8 cellular contexts compared by ENCODE assay signal in the genomic region with DNA sequence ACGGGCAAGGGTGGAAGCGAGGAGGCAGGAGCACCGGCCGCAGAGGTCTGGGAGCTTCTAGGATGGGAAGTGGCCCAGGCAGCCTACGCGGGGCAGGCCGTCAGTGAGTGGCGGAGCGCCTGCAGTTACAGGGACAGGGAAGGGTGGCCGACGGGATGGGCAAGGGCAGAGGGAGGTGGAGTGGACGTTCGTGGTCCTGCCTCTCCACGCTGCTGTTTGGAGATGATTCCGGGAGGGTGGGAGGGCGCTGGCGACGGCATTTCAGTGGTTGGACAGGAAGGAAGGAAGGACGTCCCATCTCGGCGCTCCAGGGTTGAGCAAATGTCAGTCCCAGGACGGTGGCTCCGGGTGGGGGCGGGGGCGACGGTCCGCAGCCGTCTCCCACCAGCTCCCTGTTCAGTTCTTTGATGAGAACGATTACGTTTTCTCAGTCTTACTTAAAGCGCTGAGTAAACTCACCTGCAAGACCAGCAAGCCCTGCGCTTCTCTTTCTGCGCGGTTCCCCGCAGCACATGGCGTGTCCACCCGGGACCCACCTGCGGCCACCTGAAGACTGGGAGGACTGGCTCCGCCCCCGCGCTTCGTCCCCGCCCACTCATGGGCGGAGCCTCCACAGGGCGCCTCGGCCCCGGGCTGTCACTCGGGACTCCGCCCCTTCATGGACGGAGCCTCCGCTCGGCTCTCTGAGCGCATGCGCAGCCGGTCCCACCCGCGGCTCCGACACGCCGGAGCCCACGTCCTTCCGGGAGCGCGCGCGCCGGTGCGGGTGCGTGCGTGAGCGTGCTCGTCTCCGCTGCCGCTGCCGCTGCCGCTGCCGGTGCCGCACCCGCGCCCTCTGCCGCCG. TPM values are rescaled to one million over a fixed set of nuclear protein-coding genes. Genes with fewer than 3 reads are reported as not detected.
DNase-seq lines count a peak whose midpoint lies in the region; ATAC-seq and TF ChIP-seq lines count a peak whose summit lies in the region.

A gene with protein sequence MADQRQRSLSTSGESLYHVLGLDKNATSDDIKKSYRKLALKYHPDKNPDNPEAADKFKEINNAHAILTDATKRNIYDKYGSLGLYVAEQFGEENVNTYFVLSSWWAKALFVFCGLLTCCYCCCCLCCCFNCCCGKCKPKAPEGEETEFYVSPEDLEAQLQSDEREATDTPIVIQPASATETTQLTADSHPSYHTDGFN (plus strand): TSS at position 769 of the 844 bp plus-strand sequence. CDS start 33,220 bp downstream, outside the sequence.

- H3K27me3 Mint-ChIP-seq in Calu3 (ENCODE audit: unreplicated experiment) (no peaks in the 10 kb centered on the region), mesothelial cell of epicardium (ENCODE audit: low read depth) (no peaks in the 10 kb centered on the region)

- H3K4me3 ChIP-seq in HUES64 (ENCODE audit: low read length) (peak within 1 kb of the TSS; percentile 83), OCI-LY1 (ENCODE audit: low read depth, low read length, poor library complexity, severe bottlenecking) (peak within 1 kb of the TSS; percentile 89)

- H2AFZ ChIP-seq in OCI-LY1 (ENCODE audit: low read length) = no peak within 1 kb of the TSS

- peaks cover 19% of the 10 kb centered on the region for H3K36me3 ChIP-seq in HUES64 (ENCODE audit: insufficient read depth, low read length)
- peaks cover 31% of the 10 kb centered on the region for H3K36me3 ChIP-seq in OCI-LY1 (ENCODE audit: insufficient read depth, low read length)

- H3K9ac ChIP-seq in HUES64 (ENCODE audit: low read depth, low read length) (peak within 1 kb of the TSS; percentile 72), OCI-LY1 (ENCODE audit: low read length) (peak within 1 kb of the TSS; percentile 87)

- H3K4me2 ChIP-seq in OCI-LY1 (ENCODE audit: low read length) = peak within 1 kb of the TSS; percentile 91

- H3K4me3 Mint-ChIP-seq in Calu3 (ENCODE audit: low read depth, unreplicated experiment) (peak within 1 kb of the TSS; percentile 72), mesothelial cell of epicardium (peak within 1 kb of the TSS; percentile 87)

- H3K4me1 Mint-ChIP-seq in Calu3 (ENCODE audit: low read depth, unreplicated experiment) (peaks cover 43% of the 10 kb centered on the region), mesothelial cell of epicardium (peaks cover 27% of the 10 kb centered on the region)

- in situ Hi-C loops in endometrial microvascular endothelial cells (cut with HindIII; ENCODE audit: inconsistent ontology term, low pct_unique_long_range_greater_than_20kb, low sequenced_read_pairs) = loop anchor here (25.0 kb wide), 1 partner anchor 107 kb away; no protein-coding TSS in a partner anchor

- H3K9me3 Mint-ChIP-seq in Calu3 (ENCODE audit: low read depth, unreplicated experiment) (no peaks in the 10 kb centered on the region), mesothelial cell of epicardium (no peaks in the 10 kb centered on the region)

- no peaks in the 10 kb centered on the region for H3F3A ChIP-seq in OCI-LY1 (ENCODE audit: insufficient read depth, low read length)

- ATAC-seq in GM21447 (IDR thresholded peaks at IDR 0.05; ENCODE audit: unreplicated experiment) = peak; percentile 61

- CTCF ChIA-PET in Calu3 (lab: Charles Lee) = interaction anchor here (1.1 kb wide), 1 partner anchor 29 kb away, joined by 5 read pairs; a partner anchor contains a TSS

- H3K4me1 ChIP-seq in HUES64 (ENCODE audit: insufficient read depth, low read length) = peaks cover 10% of the 10 kb centered on the region; the same call in 1 of the 2 replicates
- peaks cover 35% of the 10 kb centered on the region for H3K4me1 ChIP-seq in OCI-LY1 (ENCODE audit: insufficient read depth, low read length, severe bottlenecking)

- WGBS in HUES64 = 2% methylated on average over 82 of the region's 82 CpGs

- intact Hi-C loops in Calu3 (cut with micrococcal nuclease; ENCODE audit: unreplicated experiment) = loop anchor here (10.0 kb wide), 1 partner anchor 160 kb away; no protein-coding TSS in a partner anchor

- no TSS peak for BruUV-seq in Calu3 (replicated peaks; lab: Mats Ljungman, UMichigan)

- H3K36me3 Mint-ChIP-seq in Calu3 (ENCODE audit: insufficient read depth, unreplicated experiment) (peaks cover 80% of the 10 kb centered on the region), mesothelial cell of epicardium (peaks cover 12% of the 10 kb centered on the region)

- TF ChIP-seq CTCF in Calu3 (IDR thresholded peaks at IDR 0.05; ENCODE audit: unreplicated experiment) (no peak), OCI-LY1 (IDR thresholded peaks at IDR 0.05; ENCODE audit: low read length) (no peak), mesothelial cell of epicardium (IDR thresholded peaks at IDR 0.05; ENCODE audit: unreplicated experiment) (no peak)

- no peaks in the 10 kb centered on the region for H4K20me1 ChIP-seq in OCI-LY1 (ENCODE audit: insufficient read depth, low read length)

- H3K27ac ChIP-seq in HUES64 (ENCODE audit: low read depth, low read length) (no peak within 1 kb of the TSS), OCI-LY1 (ENCODE audit: low read depth, low read length, poor library complexity, severe bottlenecking) (peak within 1 kb of the TSS; percentile 73)

- no peaks in the 10 kb centered on the region for H3K9me2 ChIP-seq in OCI-LY1 (ENCODE audit: low read depth, low read length)

- H3K9me3 ChIP-seq in HUES64 (ENCODE audit: insufficient read depth, low read depth, low read length) (no peaks in the 10 kb centered on the region), OCI-LY1 (ENCODE audit: low read length) (no peaks in the 10 kb centered on the region)

- H3K27me3 ChIP-seq in HUES64 (ENCODE audit: insufficient read depth, low read length) (no peaks in the 10 kb centered on the region), OCI-LY1 (ENCODE audit: insufficient read depth, low read length) (no peaks in the 10 kb centered on the region)

- DNase-seq in Calu3 = peak; percentile 99
- DNase-seq in activated CD8-positive, alpha-beta memory T cell treated with anti-CD3 and anti-CD28 coated beads, Interleukin-2, amount 50 U/mL, for 48 hours = peak; percentile 98
- peak; percentile 89 to 96 for DNase-seq in mesothelial cell of epicardium (ENCODE audit: low spot score in 2 of 2, unreplicated experiment in 2 of 2)
- DNase-seq in stimulated activated CD8-positive, alpha-beta memory T cell treated with anti-CD3 and anti-CD28 coated beads, Interleukin-15, amount 100 ng/mL, for 24 hours (ENCODE audit: low read depth) = peak; percentile 93

- H3K27ac Mint-ChIP-seq in Calu3 (ENCODE audit: unreplicated experiment) (peak within 1 kb of the TSS; percentile 63), mesothelial cell of epicardium (peak within 1 kb of the TSS; percentile 97)

- H3K79me2 ChIP-seq in OCI-LY1 (ENCODE audit: insufficient read depth, low read length) = peaks cover 39% of the 10 kb centered on the region

RNA-seq across cellular contexts. Expression of the gene that starts here (rescaled TPM):
- 79.9 and 85.9 TPM in 2 replicates for total RNA-seq in Calu3 (2022)
- 19.1 TPM for polyA plus RNA-seq in HUES64 (2013, experiment 1 of 2)
- polyA plus RNA-seq in HUES64 (2013, experiment 2 of 2) = 19.7 TPM
- 76.7 TPM for total RNA-seq in endometrial microvascular endothelial cells (ENCODE audit: inconsistent ontology term)
- 40.6 to 43.2 TPM (median 41.6 TPM) in 3 replicates for total RNA-seq in mesothelial cell of epicardium
